In the genomic region with DNA sequence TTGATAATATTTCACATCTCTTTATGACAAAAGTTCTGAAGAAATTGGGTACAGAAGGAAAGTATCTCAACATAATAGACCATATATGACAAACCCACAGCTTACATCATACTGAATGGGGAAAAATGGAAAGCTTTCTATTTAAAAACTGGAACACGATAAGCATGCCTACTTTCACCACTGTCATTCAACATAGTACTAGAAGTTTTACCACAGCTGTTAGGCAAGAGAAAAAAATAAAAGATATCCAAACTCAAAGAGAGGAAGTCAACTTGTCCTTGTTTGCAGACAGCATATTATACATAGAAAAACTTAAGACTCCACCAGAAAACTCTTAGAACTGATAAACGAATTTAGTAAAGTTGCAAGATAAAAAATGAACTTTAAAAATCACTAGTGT, we compare ENCODE assay signal across 15 cellular contexts.
"Had no signal": no experiment of that assay in that cellular context is flagged by ENCODE, and none has a peak within 500 bp of the region (broad histone marks: within the 10 kb centered on the region; RNA-seq: fewer than 3 reads in every experiment).

No MANE protein-coding gene starts in this region.

- H3K36me3 ChIP-seq: neutrophil had no signal

- H3K4me3 ChIP-seq: esophagus muscularis mucosa, right atrium auricular region, sigmoid colon, stomach had no signal

- H3K4me1 ChIP-seq: esophagus muscularis mucosa, right atrium auricular region, sigmoid colon, stomach had no signal

- DNase-seq: effector memory CD8-positive, alpha-beta T cell; foreskin fibroblast; left colon; mesendoderm; naive thymus-derived CD8-positive, alpha-beta T cell; sigmoid colon; small intestine; stimulated activated CD4-positive, alpha-beta T cell treated with anti-CD3 and anti-CD28 coated beads, Interleukin-12 subunit alpha, Interleukin-12 subunit beta, amount 100 ng/mL, for 4 hours; stimulated activated naive CD4-positive, alpha-beta T cell; stomach; substantia nigra had no signal

- H3K9me3 ChIP-seq: neutrophil, sigmoid colon had no signal

- H3K27me3 ChIP-seq: esophagus muscularis mucosa, neutrophil, right atrium auricular region, sigmoid colon, stomach had no signal

- H3K27ac ChIP-seq: epithelial cell of prostate, esophagus muscularis mucosa, neutrophil, right atrium auricular region, sigmoid colon, stomach had no signal
